ENCODE assay signal across 1 cellular context in genomic region chr1:168365719-168366474, GRCh38.
TF ChIP-seq lines count a peak whose summit lies in the region.

No MANE protein-coding gene starts in this region.

TF ChIP-seq in H1, 55 proteins besides CTCF, POLR2A, EP300 and RAD21:
- TF ChIP-seq MAFK (IDR thresholded peaks at IDR 0.05; ENCODE audit: low read depth, low read length) (peak; percentile 87), TCF12 (IDR thresholded peaks at IDR 0.05; ENCODE audit: low read depth, low read length) (no peak)
